In genomic region chr16:88804552-88805339, GRCh38 we compare ENCODE assay signal across 7 cellular contexts. TPM values are rescaled to one million over a fixed set of nuclear protein-coding genes. Genes with fewer than 3 reads are reported as not detected.
DNase-seq lines count a peak whose midpoint lies in the region; FAIRE-seq and TF ChIP-seq lines count a peak whose summit lies in the region.

No MANE protein-coding gene starts in this region.

- H3K79me2 ChIP-seq in keratinocyte (ENCODE audit: control insufficient read depth, insufficient read depth, low read length) = peaks cover 15% of the 10 kb centered on the region

- FAIRE-seq in keratinocyte (lab: Jason Lieb, UNC) = no peak

- H3K9me1 ChIP-seq in keratinocyte (ENCODE audit: control insufficient read depth, extremely low read depth, insufficient read depth, low read length) = no peaks in the 10 kb centered on the region

- no peak for TF ChIP-seq CTCF in keratinocyte (optimal IDR thresholded peaks at IDR 0.05 in 1 of 3, IDR thresholded peaks at IDR 0.05 in 1 of 3, conservative IDR thresholded peaks at IDR 0.05 in 1 of 3; ENCODE audit: extremely low read depth in 1 of 3, insufficient read depth in 2 of 3, low read length in 3 of 3)

- in situ Hi-C loops in ACHN (cut with HindIII; ENCODE audit: low pct_ligation_motif_present, low pct_unique_long_range_greater_than_20kb, low sequenced_read_pairs) = no loop called here

- dilution Hi-C loops in keratinocyte (cut with MboI; ENCODE audit: extremely low pct_ligation_motif_present, low sequenced_read_pairs) = no loop called here

- H3K4me2 ChIP-seq in keratinocyte (ENCODE audit: control insufficient read depth, extremely low read depth, insufficient read depth, low read depth, low read length) = peak overlapping the region; percentile 91

- no peak for DNase-seq in Jurkat, Clone E6-1 (ENCODE audit: low read depth, low spot score)
- DNase-seq in activated naive CD4-positive, alpha-beta T cell treated with Interleukin-2 at 50 U/mL for 16 hours = peak; percentile 44
- DNase-seq in keratinocyte (ENCODE audit: low read depth, low spot score) (no peak), pons (ENCODE audit: low spot score) (no peak), ACHN (no peak), superior temporal gyrus (ENCODE audit: extremely low spot score) (no peak)

- H3K4me1 ChIP-seq in ES-I3 (ENCODE audit: insufficient read depth, low read length) (no peaks in the 10 kb centered on the region; the same call in 1 of the 2 replicates), keratinocyte (ENCODE audit: control insufficient read depth, extremely low read depth, insufficient read depth, low read length) (peaks cover 13% of the 10 kb centered on the region)

- peak overlapping the region; percentile 93 for H3K4me3 ChIP-seq in Jurkat, Clone E6-1 (ENCODE audit: low read length)
- H3K4me3 ChIP-seq in keratinocyte (ENCODE audit: control insufficient read depth in 2 of 3, extremely low read depth in 1 of 3, insufficient read depth in 2 of 3, low read depth in 1 of 3, low read length in 3 of 3) = peak overlapping the region; percentile 66 to 81 (median 72)

- H2AFZ ChIP-seq in keratinocyte (ENCODE audit: control insufficient read depth, low read length) = no peak overlapping the region

- H3K27me3 ChIP-seq in keratinocyte (ENCODE audit: control insufficient read depth, extremely low read depth, insufficient read depth, low read length) = no peaks in the 10 kb centered on the region

- H3K9me3 ChIP-seq in ES-I3 (ENCODE audit: control insufficient read depth, insufficient read depth, low read length) = no peaks in the 10 kb centered on the region
- H3K9me3 ChIP-seq in keratinocyte (ENCODE audit: control insufficient read depth, low read depth, low read length) = no peaks in the 10 kb centered on the region

- H4K20me1 ChIP-seq in keratinocyte (ENCODE audit: control insufficient read depth, extremely low read depth, insufficient read depth, low read length) = peaks cover 2% of the 10 kb centered on the region

- peaks cover 7% of the 10 kb centered on the region for H3K36me3 ChIP-seq in ES-I3 (ENCODE audit: insufficient read depth, low read length)
- peaks cover 9 to 14% of the 10 kb centered on the region in 2 experiments for H3K36me3 ChIP-seq in keratinocyte (ENCODE audit: control insufficient read depth in 2 of 2, extremely low read depth in 1 of 2, insufficient read depth in 2 of 2, low read length in 2 of 2)

- peak overlapping the region; percentile 54 for H3K9ac ChIP-seq in ES-I3 (ENCODE audit: low read depth, low read length)
- peak overlapping the region; percentile 64 for H3K9ac ChIP-seq in keratinocyte (ENCODE audit: control insufficient read depth, extremely low read depth, insufficient read depth, low read length)

- H3K27ac ChIP-seq in keratinocyte (ENCODE audit: control insufficient read depth, insufficient read depth, low read length) = no peak overlapping the region

RNA-seq across cellular contexts. Expression of gene CDT1, which starts 1.2 kb away (rescaled TPM):
- polyA plus RNA-seq in Jurkat, Clone E6-1 (2012; ENCODE audit: insufficient read depth, insufficient read length) = 93.9 TPM
- polyA plus RNA-seq in keratinocyte = 1.0 to 4.9 TPM (median 2.0 TPM) in 3 replicates
- polyA plus RNA-seq in keratinocyte (2011; ENCODE audit: low read depth) = 0.10 TPM
- polyA plus RNA-seq in keratinocyte (2011; cell fraction: cytosol; rRNA removed) = 0.94 and 4.1 TPM in 2 replicates
- 0.60 and 1.0 TPM in 2 replicates for polyA plus RNA-seq in keratinocyte (2011; cell fraction: nucleus; rRNA removed)
- 0.55 and 7.5 TPM in 2 replicates for polyA plus RNA-seq in keratinocyte (2012; ENCODE audit: low replicate concordance)
- polyA minus RNA-seq in keratinocyte = 0.30 to 9.4 TPM (median 4.0 TPM) in 3 replicates
- 5.9 TPM for polyA minus RNA-seq in keratinocyte (2011; cell fraction: cytosol; rRNA and poly(A)+ RNA removed)
- polyA minus RNA-seq in keratinocyte (2011; cell fraction: nucleus; rRNA and poly(A)+ RNA removed) = 1.2 and 2.5 TPM in 2 replicates

RNA-seq across cellular contexts. Expression of gene APRT, which starts 7.0 kb away (rescaled TPM):
- 328 TPM for polyA plus RNA-seq in Jurkat, Clone E6-1 (2012; ENCODE audit: insufficient read depth, insufficient read length)
- 91.4 to 177 TPM (median 106 TPM) in 3 replicates for polyA plus RNA-seq in keratinocyte
- 25.2 TPM for polyA plus RNA-seq in keratinocyte (2011; ENCODE audit: low read depth)
- polyA plus RNA-seq in keratinocyte (2011; cell fraction: cytosol; rRNA removed) = 51.1 and 112 TPM in 2 replicates
- 49.9 and 72.8 TPM in 2 replicates for polyA plus RNA-seq in keratinocyte (2011; cell fraction: nucleus; rRNA removed)
- 135 and 217 TPM in 2 replicates for polyA plus RNA-seq in keratinocyte (2012; ENCODE audit: low replicate concordance)
- polyA minus RNA-seq in keratinocyte = 26.0 to 61.0 TPM (median 48.4 TPM) in 3 replicates
- polyA minus RNA-seq in keratinocyte (2011; cell fraction: cytosol; rRNA and poly(A)+ RNA removed) = 182 TPM
- 29.3 and 31.1 TPM in 2 replicates for polyA minus RNA-seq in keratinocyte (2011; cell fraction: nucleus; rRNA and poly(A)+ RNA removed)

RNA-seq across cellular contexts. Expression of gene PIEZO1, which starts 19.7 kb away (rescaled TPM):
- 194 TPM for polyA plus RNA-seq in Jurkat, Clone E6-1 (2012; ENCODE audit: insufficient read depth, insufficient read length)
- polyA plus RNA-seq in keratinocyte = 62.8 to 136 TPM (median 120 TPM) in 3 replicates
- 56.5 TPM for polyA plus RNA-seq in keratinocyte (2011; ENCODE audit: low read depth)
- polyA plus RNA-seq in keratinocyte (2011; cell fraction: cytosol; rRNA removed) = 29.9 and 72.0 TPM in 2 replicates
- 489 and 583 TPM in 2 replicates for polyA plus RNA-seq in keratinocyte (2011; cell fraction: nucleus; rRNA removed)
- 161 and 179 TPM in 2 replicates for polyA plus RNA-seq in keratinocyte (2012; ENCODE audit: low replicate concordance)
- 202 to 895 TPM (median 206 TPM) in 3 replicates for polyA minus RNA-seq in keratinocyte
- polyA minus RNA-seq in keratinocyte (2011; cell fraction: cytosol; rRNA and poly(A)+ RNA removed) = 161 TPM
- polyA minus RNA-seq in keratinocyte (2011; cell fraction: nucleus; rRNA and poly(A)+ RNA removed) = 459 and 543 TPM in 2 replicates

RNA-seq across cellular contexts. Expression of gene GALNS, which starts 52.0 kb away (rescaled TPM):
- polyA plus RNA-seq in Jurkat, Clone E6-1 (2012; ENCODE audit: insufficient read depth, insufficient read length) = 9.3 TPM
- 8.3 to 9.6 TPM (median 9.3 TPM) in 3 replicates for polyA plus RNA-seq in keratinocyte
- polyA plus RNA-seq in keratinocyte (2011; ENCODE audit: low read depth) = 13.2 TPM
- polyA plus RNA-seq in keratinocyte (2011; cell fraction: cytosol; rRNA removed) = 7.0 and 11.7 TPM in 2 replicates
- polyA plus RNA-seq in keratinocyte (2011; cell fraction: nucleus; rRNA removed) = 21.4 and 36.8 TPM in 2 replicates
- polyA plus RNA-seq in keratinocyte (2012; ENCODE audit: low replicate concordance) = 17.3 and 19.2 TPM in 2 replicates
- 7.8 to 20.3 TPM (median 9.1 TPM) in 3 replicates for polyA minus RNA-seq in keratinocyte
- 11.5 TPM for polyA minus RNA-seq in keratinocyte (2011; cell fraction: cytosol; rRNA and poly(A)+ RNA removed)
- 15.1 and 19.1 TPM in 2 replicates for polyA minus RNA-seq in keratinocyte (2011; cell fraction: nucleus; rRNA and poly(A)+ RNA removed)

RNA-seq across cellular contexts. Expression of gene TRAPPC2L, which starts 52.2 kb away (rescaled TPM):
- 203 TPM for polyA plus RNA-seq in Jurkat, Clone E6-1 (2012; ENCODE audit: insufficient read depth, insufficient read length)
- 49.5 to 170 TPM (median 139 TPM) in 3 replicates for polyA plus RNA-seq in keratinocyte
- 58.1 TPM for polyA plus RNA-seq in keratinocyte (2011; ENCODE audit: low read depth)
- polyA plus RNA-seq in keratinocyte (2011; cell fraction: cytosol; rRNA removed) = 71.4 and 80.1 TPM in 2 replicates
- 33.8 and 39.0 TPM in 2 replicates for polyA plus RNA-seq in keratinocyte (2011; cell fraction: nucleus; rRNA removed)
- 93.5 and 143 TPM in 2 replicates for polyA plus RNA-seq in keratinocyte (2012; ENCODE audit: low replicate concordance)
- polyA minus RNA-seq in keratinocyte = 47.0 to 51.3 TPM (median 47.3 TPM) in 3 replicates
- polyA minus RNA-seq in keratinocyte (2011; cell fraction: cytosol; rRNA and poly(A)+ RNA removed) = 39.1 TPM
- polyA minus RNA-seq in keratinocyte (2011; cell fraction: nucleus; rRNA and poly(A)+ RNA removed) = 8.4 and 8.5 TPM in 2 replicates
